ENCODE assay signal across 8 cellular contexts in genomic region chr12:104064842-104065441, GRCh38. TPM values are rescaled to one million over a fixed set of nuclear protein-coding genes. Genes with fewer than 3 reads are reported as not detected.
DNase-seq lines count a peak whose midpoint lies in the region; ATAC-seq and TF ChIP-seq lines count a peak whose summit lies in the region.

No MANE protein-coding gene starts in this region.

- H3K27me3 ChIP-seq in parathyroid adenoma (ENCODE audit: control insufficient read depth, insufficient read depth, low read length): no peaks in the 10 kb centered on the region

- no peaks in the 10 kb centered on the region for H3K9me3 ChIP-seq in parathyroid adenoma (ENCODE audit: control insufficient read depth, low read length)

- H3K36me3 Mint-ChIP-seq in activated CD8-positive, alpha-beta T cell treated with anti-CD3 and anti-CD28 coated beads for 36 hours (ENCODE audit: low read depth): peaks cover 4% of the 10 kb centered on the region

- peak overlapping the region; percentile 61 for H3K27ac ChIP-seq in parathyroid adenoma

- H3K9ac ChIP-seq in parathyroid adenoma: peak overlapping the region; percentile 24

- peaks cover 17% of the 10 kb centered on the region for H3K4me1 Mint-ChIP-seq in activated CD8-positive, alpha-beta T cell treated with anti-CD3 and anti-CD28 coated beads for 36 hours (ENCODE audit: low read depth)

- peak overlapping the region; percentile 98 for H2AFZ ChIP-seq in parathyroid adenoma

- peaks cover 4% of the 10 kb centered on the region for H3K4me1 ChIP-seq in parathyroid adenoma

- no peaks in the 10 kb centered on the region for H3K36me3 ChIP-seq in parathyroid adenoma (ENCODE audit: control insufficient read depth, insufficient read depth, low read length)

- no peak for TF ChIP-seq CTCF in activated CD8-positive, alpha-beta T cell treated with anti-CD3 and anti-CD28 coated beads for 36 hours (IDR thresholded peaks at IDR 0.05)
- TF ChIP-seq CTCF in parathyroid adenoma (IDR thresholded peaks at IDR 0.05): no peak

- H3K4me3 ChIP-seq in parathyroid adenoma (ENCODE audit: low read depth, low read length): peak overlapping the region; percentile 90

- H3K27ac Mint-ChIP-seq in activated CD8-positive, alpha-beta T cell treated with anti-CD3 and anti-CD28 coated beads for 36 hours: peak overlapping the region; percentile 36

- POLR2A ChIA-PET in activated CD8-positive, alpha-beta T cell treated with anti-CD3 and anti-CD28 coated beads for 36 hours (lab: Charles Lee): interaction anchor here (1.0 to 1.8 kb wide), 6 partner anchors 11 to 222 kb away, joined by 3 to 5 read pairs (median 4); a partner anchor contains a TSS

- intact Hi-C loops in activated CD8-positive, alpha-beta T cell treated with anti-CD3 and anti-CD28 coated beads for 36 hours (cut with micrococcal nuclease): no loop called here

- ATAC-seq in HG02970 (IDR thresholded peaks at IDR 0.05; ENCODE audit: low FRiP score, unreplicated experiment) (peak; percentile 14), HG02798 (IDR thresholded peaks at IDR 0.05; ENCODE audit: poor library complexity, unreplicated experiment) (no peak)
- no peak for ATAC-seq in activated CD8-positive, alpha-beta T cell treated with anti-CD3 and anti-CD28 coated beads for 36 hours

- H3K9me3 Mint-ChIP-seq in activated CD8-positive, alpha-beta T cell treated with anti-CD3 and anti-CD28 coated beads for 36 hours: no peaks in the 10 kb centered on the region

- peak overlapping the region; percentile 90 for H3K4me2 ChIP-seq in parathyroid adenoma (ENCODE audit: low read length)

- H3K27me3 Mint-ChIP-seq in activated CD8-positive, alpha-beta T cell treated with anti-CD3 and anti-CD28 coated beads for 36 hours: peaks cover 4% of the 10 kb centered on the region

- peaks cover 17% of the 10 kb centered on the region for H3K79me2 ChIP-seq in parathyroid adenoma

- peak overlapping the region; percentile 93 for H3K4me3 Mint-ChIP-seq in activated CD8-positive, alpha-beta T cell treated with anti-CD3 and anti-CD28 coated beads for 36 hours

- peak; percentile 17 to 50 for DNase-seq in NCI-H526 (lab: John Stamatoyannopoulos, UW)
- DNase-seq in NCI-H526 treated with DMSO at 0.1 percent for 48 hours (lab: John Stamatoyannopoulos, UW): no peak
- peak; percentile 21 for DNase-seq in activated CD8-positive, alpha-beta T cell treated with anti-CD3 and anti-CD28 coated beads for 36 hours
- DNase-seq in globus pallidus (ENCODE audit: low spot score): peak; percentile 26
- DNase-seq in SHP77 (lab: John Stamatoyannopoulos, UW): no peak

- CTCF ChIA-PET in activated CD8-positive, alpha-beta T cell treated with anti-CD3 and anti-CD28 coated beads for 36 hours (lab: Charles Lee): interaction anchor here (0.8 to 4.5 kb wide), 2 partner anchors 26 to 44 kb away, joined by 3 to 45 read pairs; no protein-coding TSS in a partner anchor

RNA-seq across cellular contexts. Expression of gene HCFC2, which starts 0.6 kb away (rescaled TPM):
- 1 to 10 TPM; 8.3 to 8.6 TPM for total RNA-seq in activated CD8-positive, alpha-beta T cell treated with anti-CD3 and anti-CD28 coated beads for 36 hours

RNA-seq across cellular contexts. Expression of gene GLT8D2, which starts 15.0 kb away (rescaled TPM):
- total RNA-seq in activated CD8-positive, alpha-beta T cell treated with anti-CD3 and anti-CD28 coated beads for 36 hours: not detected

Comparison
In these comparisons a context has a peak if more than half of its experiments do, and no peak if none do; other contexts are left out.
1. DNase-seq: peak in NCI-H526 (2 of 2), activated CD8-positive, alpha-beta T cell treated with anti-CD3 and anti-CD28 coated beads for 36 hours (single experiment) and globus pallidus (single experiment); none in NCI-H526 treated with DMSO at 0.1 percent for 48 hours (single experiment) and SHP77 (0 of 2).